Comparison of ENCODE assay signal across 26 cellular contexts in the genomic region with DNA sequence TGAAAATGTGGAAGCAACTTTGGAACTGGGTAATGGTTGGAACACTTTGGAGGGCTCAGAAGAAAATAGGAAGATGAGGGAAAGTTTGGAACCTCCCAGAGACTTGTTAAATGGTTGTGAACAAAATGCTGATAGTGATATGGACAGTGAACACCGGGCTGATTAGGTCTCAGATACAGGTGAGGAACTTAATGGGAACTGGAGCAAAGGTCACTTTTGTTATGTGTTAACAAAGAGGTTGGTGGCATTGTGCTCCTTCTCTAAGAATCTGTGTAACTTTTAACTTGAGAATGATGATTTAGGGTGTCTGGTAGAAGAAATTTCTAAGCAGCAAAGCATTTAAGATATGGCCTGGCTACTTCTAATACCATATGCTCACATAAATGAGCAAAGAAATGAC. TPM values are rescaled to one million over a fixed set of nuclear protein-coding genes. Genes with fewer than 3 reads are reported as not detected.
"Had no signal": no experiment of that assay in that cellular context is flagged by ENCODE, and none has a peak within 500 bp of the region (broad histone marks: within the 10 kb centered on the region; RNA-seq: fewer than 3 reads in every experiment).

No MANE protein-coding gene starts in this region.

- H3K4me3 ChIP-seq: colonic mucosa, left ventricle myocardium inferior, lower lobe of right lung, prostate gland, right atrium auricular region, testis, tibial artery, upper lobe of left lung had no signal

- H3K27me3 ChIP-seq: colonic mucosa, right atrium auricular region, testis, tibial artery, upper lobe of left lung had no signal

- H3K4me1 Mint-ChIP-seq: naive thymus-derived CD8-positive, alpha-beta T cell; nephron progenitor cell; stimulated activated memory B cell treated with anti-CD40 and anti-IgM and Interleukin-4, amounts not matched to agents 10 μg/mL and 1 μg/mL and 100 μg/mL, for 72 hours had no signal

- H3K27ac ChIP-seq: colonic mucosa, left ventricle myocardium inferior, lower lobe of right lung, prostate gland, right atrium auricular region, testis, tibial artery, upper lobe of left lung had no signal

- H3K36me3 ChIP-seq: colonic mucosa, left ventricle myocardium inferior, lower lobe of right lung, prostate gland, right atrium auricular region, tibial artery, upper lobe of left lung had no signal

- H3K27ac Mint-ChIP-seq: dendritic cell treated with granulocyte-macrophage colony-stimulating factor and Interleukin-4, amounts not matched to agents 40 ng/mL and 50 ng/mL, for 4 days; naive thymus-derived CD8-positive, alpha-beta T cell; nephron progenitor cell; stimulated activated memory B cell treated with anti-CD40 and anti-IgM and Interleukin-4, amounts not matched to agents 10 μg/mL and 1 μg/mL and 100 μg/mL, for 72 hours had no signal

- DNase-seq: colonic mucosa; effector CD8-positive, alpha-beta T cell; hypothalamus; left cardiac atrium; left ventricle myocardium inferior; lower lobe of right lung; naive thymus-derived CD8-positive, alpha-beta T cell; nephron progenitor cell; nucleus accumbens; stimulated activated CD4-positive, alpha-beta T cell treated with anti-CD3 and anti-CD28 coated beads, Interleukin-2, amount 100 ng/mL, for 24 hours; stimulated activated CD4-positive, alpha-beta T cell treated with anti-CD3 and anti-CD28 coated beads, Interleukin-4, amount 100 ng/mL, for 24 hours; stimulated activated naive CD8-positive, alpha-beta T cell treated with anti-CD3 and anti-CD28 coated beads, Interleukin-15, Interleukin-2, amounts not matched to agents 100 U/mL and 50 U/mL, for 24 hours; substantia nigra; testis; tibial artery; upper lobe of left lung had no signal

- H3K4me3 Mint-ChIP-seq: dendritic cell treated with granulocyte-macrophage colony-stimulating factor and Interleukin-4, amounts not matched to agents 40 ng/mL and 50 ng/mL, for 4 days; naive thymus-derived CD8-positive, alpha-beta T cell; nephron progenitor cell; stimulated activated memory B cell treated with anti-CD40 and anti-IgM and Interleukin-4, amounts not matched to agents 10 μg/mL and 1 μg/mL and 100 μg/mL, for 72 hours had no signal

- H3K36me3 Mint-ChIP-seq: stimulated activated memory B cell treated with anti-CD40 and anti-IgM and Interleukin-4, amounts not matched to agents 10 μg/mL and 1 μg/mL and 100 μg/mL, for 72 hours had no signal

- H3K9me3 ChIP-seq: colonic mucosa, prostate gland, testis had no signal

- H3K4me1 ChIP-seq: colonic mucosa, left ventricle myocardium inferior, lower lobe of right lung, prostate gland, right atrium auricular region, testis, tibial artery, upper lobe of left lung had no signal

- ATAC-seq: left cardiac atrium; lower lobe of right lung; naive thymus-derived CD8-positive, alpha-beta T cell; sciatic nerve; stimulated activated memory B cell treated with anti-CD40 and anti-IgM and Interleukin-4, amounts not matched to agents 10 μg/mL and 1 μg/mL and 100 μg/mL, for 72 hours; stimulated activated naive CD8-positive, alpha-beta T cell treated with anti-CD3 and anti-CD28 coated beads, Interleukin-15, Interleukin-2, amounts not matched to agents 100 U/mL and 50 U/mL, for 24 hours had no signal

RNA-seq across cellular contexts. Expression of gene CXCL14, which starts 36.4 kb away (rescaled TPM):
- total RNA-seq: chondrocyte; endothelial cell of umbilical vein; fibroblast of villous mesenchyme; kidney epithelial cell; myocyte; naive thymus-derived CD8-positive, alpha-beta T cell had no signal
- polyA plus RNA-seq: endothelial cell of umbilical vein; naive thymus-derived CD8-positive, alpha-beta T cell had no signal
